In the genomic region with DNA sequence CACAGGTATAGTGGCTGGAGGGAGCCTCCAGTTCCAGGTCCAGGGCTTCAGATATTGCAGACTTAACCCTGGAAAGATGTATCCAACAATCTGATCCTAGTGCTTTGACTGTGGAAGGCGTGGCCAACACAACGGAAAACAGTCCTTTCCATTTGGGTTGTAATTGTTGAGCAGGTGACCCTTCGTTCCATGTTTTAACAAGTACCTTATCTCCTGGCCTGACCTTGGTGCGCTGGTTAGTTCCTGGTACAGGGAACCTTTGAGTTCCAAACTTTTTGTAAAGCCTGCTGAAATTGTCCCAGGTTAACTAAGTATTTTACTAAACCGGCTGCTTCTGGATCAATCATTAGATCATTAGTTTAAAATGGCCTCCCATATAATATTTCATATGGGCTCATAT, we compare ENCODE assay signal across 38 cellular contexts. TPM values are rescaled to one million over a fixed set of nuclear protein-coding genes. Genes with fewer than 3 reads are reported as not detected.
"Had no signal": no experiment of that assay in that cellular context is flagged by ENCODE, and none has a peak within 500 bp of the region (broad histone marks: within the 10 kb centered on the region; RNA-seq: fewer than 3 reads in every experiment).

No MANE protein-coding gene starts in this region.

- H3K27me3 ChIP-seq: MG63 had no signal

- H3K36me3 ChIP-seq: MG63 had no signal

- H3K9me3 ChIP-seq: MG63 had no signal

- DNase-seq: Karpas-422, Kasumi-1, MG63, MM.1S, MV-4-11, NCI-H1048, NCI-H1092, NCI-H1092 treated with DMSO at 0.1 percent for 48 hours, NCI-H1105, NCI-H1105 treated with DMSO at 0.1 percent for 48 hours, NCI-H1417, NCI-H1417 treated with DMSO at 0.1 percent for 48 hours, NCI-H1436, NCI-H1436 treated with DMSO at 0.1 percent for 48 hours, NCI-H146, NCI-H1694, NCI-H1694 treated with DMSO at 0.1 percent for 48 hours, NCI-H187, NCI-H187 treated with DMSO at 0.1 percent for 48 hours, NCI-H1930, NCI-H2029, NCI-H2029 treated with DMSO at 0.1 percent for 48 hours, NCI-H2081, NCI-H2081 treated with DMSO at 0.1 percent for 48 hours, NCI-H2107, NCI-H2171, NCI-H2171 treated with DMSO at 0.1 percent for 48 hours, NCI-H2227 treated with DMSO at 0.1 percent for 48 hours, NCI-H226, NCI-H345, NCI-H446, NCI-H446 treated with DMSO at 0.1 percent for 48 hours, NCI-H510A, NCI-H510A treated with DMSO at 0.1 percent for 48 hours had no signal

- H3K27ac ChIP-seq: KMS-11 had no signal

- H3K4me2 ChIP-seq: KMS-11 had no signal

- H3K4me3 ChIP-seq: MG63 had no signal

RNA-seq across cellular contexts. Expression of a gene that starts 23.9 kb away (rescaled TPM):
- total RNA-seq: LHCN-M2, MCF 10A, NCI-H460 had no signal

RNA-seq across cellular contexts. Expression of a gene that starts 29.5 kb away (rescaled TPM):
- total RNA-seq: MCF 10A had no signal
